Comparison of ENCODE assay signal across 8 cellular contexts in the genomic region with DNA sequence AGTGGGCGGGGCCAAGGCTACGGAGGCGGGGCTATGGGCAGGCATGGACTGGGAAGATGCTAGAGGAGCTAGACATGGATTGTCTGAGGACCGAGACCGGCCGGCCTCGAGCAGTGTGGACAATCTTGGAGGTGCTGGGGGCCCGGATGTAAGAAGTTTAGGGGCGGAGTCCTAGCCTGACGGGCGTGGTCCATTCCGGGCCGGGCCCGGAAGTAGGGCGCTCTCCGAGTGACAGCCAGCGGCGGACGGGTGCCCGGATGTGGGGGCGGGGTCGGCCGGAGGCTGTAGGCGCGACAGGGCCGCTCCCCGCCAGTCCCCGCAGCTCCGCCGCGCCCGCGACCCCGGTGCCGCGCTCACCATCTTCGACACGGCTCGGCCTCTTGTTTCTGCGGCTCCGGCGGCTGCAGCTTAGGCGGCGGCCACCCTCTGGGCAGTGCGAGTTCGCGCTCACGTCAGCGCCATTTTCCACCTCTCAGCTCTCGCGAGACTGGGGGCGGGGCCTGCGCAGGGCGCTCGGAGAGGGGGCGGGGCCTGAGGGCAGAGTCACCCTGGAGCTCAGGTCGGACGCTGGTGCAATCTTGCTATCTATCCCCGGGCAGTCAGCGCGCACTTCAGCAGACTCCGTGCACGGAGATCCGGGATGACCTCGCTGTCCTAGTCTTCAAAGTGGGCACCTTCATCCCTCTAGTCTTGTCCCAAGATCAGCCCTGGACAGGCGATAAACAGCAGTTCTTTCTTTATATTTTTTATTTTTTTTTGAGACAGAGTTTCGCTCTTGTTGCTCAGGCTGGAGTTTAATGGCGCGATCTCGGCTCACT. TPM values are rescaled to one million over a fixed set of nuclear protein-coding genes. Genes with fewer than 3 reads are reported as not detected.
DNase-seq lines count a peak whose midpoint lies in the region; TF ChIP-seq lines count a peak whose summit lies in the region.

ZNF414 (minus strand) TSS at position 481 of the 818 bp plus-strand sequence; CDS start at position 360, 121 bp downstream.

- peak within 1 kb of the TSS; percentile 98 for H3K27ac Mint-ChIP-seq in HFFc6

- H3K4me3 Mint-ChIP-seq in HFFc6 = peak within 1 kb of the TSS; percentile 94

- H3K9me3 Mint-ChIP-seq in HFFc6 = no peaks in the 10 kb centered on the region

- H2AFZ ChIP-seq in neuron (ENCODE audit: low read depth, low read length) = peak within 1 kb of the TSS; percentile 3

- H3K9me3 ChIP-seq in neuron (ENCODE audit: low read length) = no peaks in the 10 kb centered on the region

- H3K4me3 ChIP-seq in NB4 (ENCODE audit: low read depth, low read length) (peak within 1 kb of the TSS; percentile 66), neuron (ENCODE audit: low read length) (peak within 1 kb of the TSS; percentile 67)

- H3K36me3 ChIP-seq in neuron (ENCODE audit: insufficient read depth, low read length) = peaks cover 17% of the 10 kb centered on the region

- peaks cover 2% of the 10 kb centered on the region; the same call in 1 of the 2 replicates for H3K27me3 Mint-ChIP-seq in HFFc6 (ENCODE audit: insufficient read depth)

- TF ChIP-seq CTCF in HFFc6 (IDR thresholded peaks at IDR 0.05) = no peak
- no peak for TF ChIP-seq CTCF in NB4 (IDR thresholded peaks at IDR 0.05; ENCODE audit: low read depth, low read length)

- peaks cover 22% of the 10 kb centered on the region for H3K4me1 Mint-ChIP-seq in HFFc6 (ENCODE audit: low read depth)

- peaks cover 9% of the 10 kb centered on the region for H3K4me1 ChIP-seq in neuron (ENCODE audit: insufficient read depth, low read length)

- peak; percentile 92 for DNase-seq in GM04504 (ENCODE audit: low read depth)
- DNase-seq in HFFc6 = peak; percentile 97
- DNase-seq in NB4 (ENCODE audit: low read depth) = peak; percentile 100
- DNase-seq in SK-N-DZ (ENCODE audit: low spot score) = peak; percentile 98
- peak; percentile 96 for DNase-seq in activated naive CD4-positive, alpha-beta T cell treated with Interleukin-2 at 50 U/mL for 16 hours
- peak; percentile 94 for DNase-seq in foreskin melanocyte
- DNase-seq in stromal cell of bone marrow (ENCODE audit: low read depth) = peak; percentile 90

- no peaks in the 10 kb centered on the region for H3K27me3 ChIP-seq in neuron (ENCODE audit: insufficient read depth, low read length)

- peak; percentile 92 for TF ChIP-seq POLR2A in NB4 (IDR thresholded peaks at IDR 0.05; ENCODE audit: extremely low read depth, insufficient read length)

- peaks cover 5% of the 10 kb centered on the region for H3K36me3 Mint-ChIP-seq in HFFc6 (ENCODE audit: low read depth)

RNA-seq across cellular contexts. Expression of gene ZNF414, which starts in this region (rescaled TPM):
- total RNA-seq in HFFc6 (2021; fragmentation: NEBNext Ultra II Directional; extraction: Animal tissue kit (Norgen Biotek cat#: 25700)) = 10 to 100 TPM; 20.1 to 27.2 (median 25.5) TPM
- polyA plus RNA-seq in SK-N-DZ (2014; cell fraction: cytosol; rRNA removed) = 0.73 and 2.3 TPM in 2 replicates
- polyA plus RNA-seq in SK-N-DZ (2014; cell fraction: nucleus; rRNA removed) = 21.2 and 35.6 TPM in 2 replicates

Comparison
In these comparisons a context has a peak if more than half of its experiments do, and no peak if none do; other contexts are left out.
1. Peak in every context shown above with its lines: DNase-seq and H3K4me3 ChIP-seq.